In the genomic region with DNA sequence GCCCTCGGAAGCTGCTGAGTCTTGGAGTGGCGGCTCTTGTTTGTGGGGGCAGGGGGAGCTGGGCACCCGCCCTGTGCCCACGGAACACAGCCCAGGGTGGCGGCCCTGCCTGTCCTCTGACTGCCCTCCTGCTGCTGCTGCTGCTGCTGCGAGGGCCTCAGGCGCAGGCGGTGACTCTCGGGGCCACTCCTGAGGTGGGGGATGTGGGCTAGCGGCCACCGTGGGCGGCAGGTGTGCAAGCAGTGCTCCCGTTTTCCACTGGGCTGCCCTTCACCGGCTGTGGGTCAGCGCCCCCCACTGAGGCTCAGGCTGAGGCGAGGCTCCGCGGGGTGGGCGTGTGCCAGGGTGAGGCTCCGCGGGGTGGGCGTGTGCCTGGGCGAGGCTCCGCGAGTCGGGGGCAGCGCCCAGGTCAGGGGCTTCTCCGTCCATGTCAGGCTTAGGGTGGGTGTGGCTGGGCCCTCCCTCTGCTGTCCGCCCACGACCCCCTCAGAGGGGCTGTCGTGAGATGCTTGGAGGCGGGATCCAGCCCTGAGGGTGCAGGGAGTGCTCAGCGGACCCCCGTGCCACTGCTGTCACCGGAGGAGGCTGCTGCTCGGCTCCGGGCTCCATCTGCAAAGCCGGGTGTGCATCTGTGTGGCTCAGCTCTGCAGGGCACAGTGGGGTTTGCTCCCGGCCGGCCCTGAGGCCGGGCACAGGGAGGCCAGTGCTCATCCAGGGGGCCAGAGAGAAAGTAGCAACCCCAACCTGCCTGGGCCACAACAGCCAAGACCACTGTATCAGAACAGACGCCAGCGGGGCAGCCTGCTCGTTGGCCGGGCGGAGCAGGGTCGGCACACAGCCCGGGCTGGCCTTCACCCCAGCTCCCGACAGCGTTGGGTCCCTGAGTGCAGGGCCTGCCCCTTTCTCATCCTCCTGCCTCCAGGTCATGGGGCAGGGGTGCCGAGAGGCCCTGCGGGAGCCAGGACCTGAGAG, we compare ENCODE assay signal across 19 cellular contexts. TPM values are rescaled to one million over a fixed set of nuclear protein-coding genes. Genes with fewer than 3 reads are reported as not detected.
A peak's percentile ranks its signal among the peaks of the same experiment; 100 is the strongest.
DNase-seq lines count a peak whose midpoint lies in the region; ATAC-seq and TF ChIP-seq lines count a peak whose summit lies in the region.
"Had no signal": no experiment of that assay in that cellular context is flagged by ENCODE, and none has a peak within 500 bp of the region (broad histone marks: within the 10 kb centered on the region; RNA-seq: fewer than 3 reads in every experiment).

No MANE protein-coding gene starts in this region.

- POLR2A ChIA-PET in activated CD8-positive, alpha-beta T cell treated with anti-CD3 and anti-CD28 coated beads, Interleukin-2, amount 10 ng/mL, durations not matched to agents 7 days and 5 days (lab: Charles Lee): no interaction called here

- no peak overlapping the region for H4K91ac ChIP-seq in trophoblast cell (ENCODE audit: low read depth, low read length)

- TF ChIP-seq EP300 in gastroesophageal sphincter (IDR thresholded peaks at IDR 0.05): no peak

- H3K36me3 Mint-ChIP-seq in activated naive CD4-positive, alpha-beta T cell treated with anti-CD3 and anti-CD28 coated beads, Interleukin-2, amount 50 U/mL, for 24 hours: no peaks in the 10 kb centered on the region
- peaks cover 10% of the 10 kb centered on the region for H3K36me3 Mint-ChIP-seq in activated CD8-positive, alpha-beta T cell treated with anti-CD3 and anti-CD28 coated beads, Interleukin-2, amount 10 ng/mL, durations not matched to agents 7 days and 5 days (ENCODE audit: low read depth)

- WGBS in gastroesophageal sphincter (ENCODE audit: low coverage in 1 of 2), 2 donors: 75 to 77% methylated on average over 4 to 11 of the region's 52 CpGs
- WGBS in trophoblast cell (ENCODE audit: extremely low coverage, insufficient coverage, insufficient read length): no CpG with 5 or more reads among the region's 52 CpGs

- no peaks in the 10 kb centered on the region for H3K27me3 Mint-ChIP-seq in activated naive CD4-positive, alpha-beta T cell treated with anti-CD3 and anti-CD28 coated beads, Interleukin-2, amount 50 U/mL, for 24 hours
- no peaks in the 10 kb centered on the region for H3K27me3 Mint-ChIP-seq in activated CD8-positive, alpha-beta T cell treated with anti-CD3 and anti-CD28 coated beads, Interleukin-2, amount 10 ng/mL, durations not matched to agents 7 days and 5 days (ENCODE audit: low read depth)

- H3K79me2 ChIP-seq in trophoblast cell (ENCODE audit: control insufficient read depth, insufficient read depth, low read length, poor library complexity): peaks cover 11% of the 10 kb centered on the region

- CTCF ChIA-PET in activated CD8-positive, alpha-beta T cell treated with anti-CD3 and anti-CD28 coated beads, Interleukin-2, amount 10 ng/mL, durations not matched to agents 7 days and 5 days (lab: Charles Lee): no interaction called here

- peak overlapping the region; percentile 65 for H3K4ac ChIP-seq in trophoblast cell (ENCODE audit: low read depth, low read length)

- H3K27ac Mint-ChIP-seq in activated naive CD4-positive, alpha-beta T cell treated with anti-CD3 and anti-CD28 coated beads, Interleukin-2, amount 50 U/mL, for 24 hours: no peak overlapping the region
- H3K27ac Mint-ChIP-seq in activated CD8-positive, alpha-beta T cell treated with anti-CD3 and anti-CD28 coated beads, Interleukin-2, amount 10 ng/mL, durations not matched to agents 7 days and 5 days: no peak overlapping the region

- no peak overlapping the region for H3K18ac ChIP-seq in trophoblast cell (ENCODE audit: low read length)

- H4K8ac ChIP-seq in trophoblast cell (ENCODE audit: low read depth, low read length): no peak overlapping the region

- H3K9me3 ChIP-seq in HUES6 (ENCODE audit: control insufficient read depth, insufficient read depth, low read depth, low read length) (no peaks in the 10 kb centered on the region), gastroesophageal sphincter (no peaks in the 10 kb centered on the region), trophoblast cell (ENCODE audit: insufficient read depth, low read depth, low read length) (peaks cover 2% of the 10 kb centered on the region), MG63 (no peaks in the 10 kb centered on the region)
- H3K9me3 ChIP-seq: SJCRH30 had no signal

- no peak overlapping the region for H2AFZ ChIP-seq in trophoblast cell (ENCODE audit: insufficient read depth, low read length, poor library complexity)
- H2AFZ ChIP-seq: PC-9 had no signal

- no peak overlapping the region for H4K12ac ChIP-seq in trophoblast cell (ENCODE audit: low read depth, low read length)

- H3K27ac ChIP-seq in HUES6 (ENCODE audit: low read depth, low read length) (peak overlapping the region; percentile 19; the same call in 1 of the 2 replicates), gastroesophageal sphincter (no peak overlapping the region), trophoblast cell (ENCODE audit: low read depth, low read length) (no peak overlapping the region)
- H3K27ac ChIP-seq: C4-2B, PC-9, SJCRH30 had no signal

- no peak overlapping the region for H3K4me2 ChIP-seq in trophoblast cell (ENCODE audit: low read length)
- H3K4me2 ChIP-seq: PC-9 had no signal

- peak; percentile 21 for ATAC-seq in gastroesophageal sphincter
- no peak for ATAC-seq in HG02852 (IDR thresholded peaks at IDR 0.05; ENCODE audit: unreplicated experiment)
- ATAC-seq in activated CD8-positive, alpha-beta T cell treated with anti-CD3 and anti-CD28 coated beads, Interleukin-2, amount 10 ng/mL, durations not matched to agents 7 days and 5 days: no peak

- no peak overlapping the region for H2BK12ac ChIP-seq in trophoblast cell (ENCODE audit: low read length)

- no peak for TF ChIP-seq POLR2A in gastroesophageal sphincter (IDR thresholded peaks at IDR 0.05)

- H2BK5ac ChIP-seq in trophoblast cell (ENCODE audit: low read depth, low read length, poor library complexity): no peak overlapping the region

- H3K14ac ChIP-seq in trophoblast cell (ENCODE audit: low read length): no peak overlapping the region

- no peak overlapping the region for H3K23ac ChIP-seq in trophoblast cell (ENCODE audit: low read length)

- no peak for TF ChIP-seq CTCF in gastroesophageal sphincter (IDR thresholded peaks at IDR 0.05)

- no peaks in the 10 kb centered on the region for H3K27me3 ChIP-seq in HUES6 (ENCODE audit: control insufficient read depth, insufficient read depth, low read length)
- H3K27me3 ChIP-seq in gastroesophageal sphincter: no peaks in the 10 kb centered on the region
- H3K27me3 ChIP-seq in trophoblast cell (ENCODE audit: insufficient read depth, low read length): no peaks in the 10 kb centered on the region
- no peaks in the 10 kb centered on the region for H3K27me3 ChIP-seq in MG63
- H3K27me3 ChIP-seq: SJCRH30 had no signal

- peak overlapping the region; percentile 7 for H3K4me3 Mint-ChIP-seq in activated naive CD4-positive, alpha-beta T cell treated with anti-CD3 and anti-CD28 coated beads, Interleukin-2, amount 50 U/mL, for 24 hours
- H3K4me3 Mint-ChIP-seq in activated CD8-positive, alpha-beta T cell treated with anti-CD3 and anti-CD28 coated beads, Interleukin-2, amount 10 ng/mL, durations not matched to agents 7 days and 5 days: no peak overlapping the region

- H3K36me3 ChIP-seq in HUES6 (ENCODE audit: control insufficient read depth, insufficient read depth, low read length) (peaks cover 14% of the 10 kb centered on the region), gastroesophageal sphincter (peaks cover 0 to 29% of the 10 kb centered on the region in 2 donors), trophoblast cell (ENCODE audit: control insufficient read depth in 1 of 2, insufficient read depth in 2 of 2, low read length in 2 of 2) (peaks cover 27 to 29% of the 10 kb centered on the region in 2 experiments), MG63 (no peaks in the 10 kb centered on the region)

- H3K4me1 Mint-ChIP-seq in activated naive CD4-positive, alpha-beta T cell treated with anti-CD3 and anti-CD28 coated beads, Interleukin-2, amount 50 U/mL, for 24 hours: peaks cover 16% of the 10 kb centered on the region
- peaks cover 8% of the 10 kb centered on the region for H3K4me1 Mint-ChIP-seq in activated CD8-positive, alpha-beta T cell treated with anti-CD3 and anti-CD28 coated beads, Interleukin-2, amount 10 ng/mL, durations not matched to agents 7 days and 5 days (ENCODE audit: low read depth)

- no peak overlapping the region for H2AK5ac ChIP-seq in trophoblast cell (ENCODE audit: low read length)

- H3K4me3 ChIP-seq in HUES6 (ENCODE audit: low read depth, low read length): no peak overlapping the region
- no peak overlapping the region for H3K4me3 ChIP-seq in gastroesophageal sphincter
- H3K4me3 ChIP-seq in trophoblast cell (ENCODE audit: low read depth, low read length): no peak overlapping the region
- no peak overlapping the region for H3K4me3 ChIP-seq in MG63
- H3K4me3 ChIP-seq: PC-9, SJCRH30 had no signal

- H3K9me3 Mint-ChIP-seq in activated naive CD4-positive, alpha-beta T cell treated with anti-CD3 and anti-CD28 coated beads, Interleukin-2, amount 50 U/mL, for 24 hours: no peaks in the 10 kb centered on the region
- no peaks in the 10 kb centered on the region for H3K9me3 Mint-ChIP-seq in activated CD8-positive, alpha-beta T cell treated with anti-CD3 and anti-CD28 coated beads, Interleukin-2, amount 10 ng/mL, durations not matched to agents 7 days and 5 days (ENCODE audit: insufficient read depth)

- no peak overlapping the region for H3K9ac ChIP-seq in HUES6 (ENCODE audit: low read length)
- H3K9ac ChIP-seq in trophoblast cell (ENCODE audit: low read length): no peak overlapping the region

- H3K4me1 ChIP-seq in HUES6 (ENCODE audit: control insufficient read depth, insufficient read depth, low read length) (0 out of 2 replicates have a peak, but pooled peaks cover 3% of the 10 kb centered on the region), gastroesophageal sphincter (peaks cover 0 to 37% (median 0%) of the 10 kb centered on the region in 3 donors), trophoblast cell (ENCODE audit: control insufficient read depth in 1 of 2, insufficient read depth in 2 of 2, low read length in 2 of 2) (no peaks in the 10 kb centered on the region)
- H3K4me1 ChIP-seq: SJCRH30 had no signal

- DNase-seq in activated naive CD4-positive, alpha-beta T cell treated with anti-CD3 and anti-CD28 coated beads, Interleukin-2, amount 50 U/mL, for 16 hours: no peak
- DNase-seq in trophoblast cell (no peak), MG63 (no peak)
- no peak for DNase-seq in activated CD8-positive, alpha-beta T cell treated with anti-CD3 and anti-CD28 coated beads, Interleukin-2, amount 10 ng/mL, durations not matched to agents 7 days and 5 days
- DNase-seq: DMS 273 treated with DMSO at 0.1 percent for 48 hours, GF-D8, KG1, NCI-H1048, NCI-H1436 treated with DMSO at 0.1 percent for 48 hours, NCI-H2081, NCI-H510A treated with DMSO at 0.1 percent for 48 hours, NCI-H82, PC-9, SJCRH30 had no signal

- no peak overlapping the region for H2BK120ac ChIP-seq in trophoblast cell (ENCODE audit: insufficient read depth, low read length, poor library complexity)

- H3K79me1 ChIP-seq in trophoblast cell (ENCODE audit: low read length): no peaks in the 10 kb centered on the region

RNA-seq across cellular contexts. Expression of a gene that starts 14.5 kb away (rescaled TPM):
- 10 to 100 TPM; 40.4 to 57.4 (median 46.2) TPM for total RNA-seq in gastroesophageal sphincter
- 92.2 and 93.2 TPM in 2 replicates for polyA plus RNA-seq in trophoblast cell (2013)
- 20.1 and 34.5 TPM in 2 replicates for total RNA-seq in MG63 (2014; rRNA removed; shearing (Covaris generic); ENCODE audit: low replicate concordance)
- total RNA-seq in activated CD8-positive, alpha-beta T cell treated with anti-CD3 and anti-CD28 coated beads, Interleukin-2, amount 10 ng/mL, durations not matched to agents 7 days and 5 days: 100 to 1,000 TPM; 103 to 105 TPM

RNA-seq across cellular contexts. Expression of a gene that starts 50.3 kb away (rescaled TPM):
- total RNA-seq in gastroesophageal sphincter: 1 to 10 TPM in 3 of 4 donors, under 1 TPM in 1; 0.47 to 4.2 (median 2.3) TPM
- polyA plus RNA-seq in trophoblast cell (2013): 10.9 and 12.1 TPM in 2 replicates
- 3.6 TPM in 1 of 2 replicates, not detected in the other for total RNA-seq in MG63 (2014; rRNA removed; shearing (Covaris generic); ENCODE audit: low replicate concordance)
- 10 to 100 TPM in 1 of 2 experiments, 1 to 10 TPM in 1; 9.9 to 11.0 TPM for total RNA-seq in activated CD8-positive, alpha-beta T cell treated with anti-CD3 and anti-CD28 coated beads, Interleukin-2, amount 10 ng/mL, durations not matched to agents 7 days and 5 days

RNA-seq across cellular contexts. Expression of a gene that starts 50.3 kb away (rescaled TPM):
- 10 to 100 TPM; 48.6 to 73.4 (median 58.1) TPM for total RNA-seq in gastroesophageal sphincter
- polyA plus RNA-seq in trophoblast cell (2013): 70.2 and 70.3 TPM in 2 replicates
- 33.0 and 41.5 TPM in 2 replicates for total RNA-seq in MG63 (2014; rRNA removed; shearing (Covaris generic); ENCODE audit: low replicate concordance)
- 10 to 100 TPM; 29.9 to 37.2 TPM for total RNA-seq in activated CD8-positive, alpha-beta T cell treated with anti-CD3 and anti-CD28 coated beads, Interleukin-2, amount 10 ng/mL, durations not matched to agents 7 days and 5 days
